ENCODE assay signal across 9 cellular contexts in genomic region chr17:50863221-50863843, GRCh38. TPM values are rescaled to one million over a fixed set of nuclear protein-coding genes. Genes with fewer than 3 reads are reported as not detected.
DNase-seq lines count a peak whose midpoint lies in the region; ATAC-seq and TF ChIP-seq lines count a peak whose summit lies in the region.
"Had no signal": no experiment of that assay in that cellular context is flagged by ENCODE, and none has a peak within 500 bp of the region (broad histone marks: within the 10 kb centered on the region; RNA-seq: fewer than 3 reads in every experiment).

No MANE protein-coding gene starts in this region.

- DNase-seq in HCEC 1CT (peak; percentile 30), esophagus muscularis mucosa (ENCODE audit: extremely low spot score) (peak; percentile 90), DMS153 (lab: John Stamatoyannopoulos, UW) (no peak)

- no peaks in the 10 kb centered on the region for H3F3A ChIP-seq in neural cell (ENCODE audit: insufficient read depth, low read length, poor library complexity, severe bottlenecking)

- TF ChIP-seq RAD21 in neural cell (conservative IDR thresholded peaks at IDR 0.05): peak; percentile 30

- H3K27me3 ChIP-seq in BLaER1 treated with 17β-estradiol and CSF1 and Interleukin-3, amounts not matched to agents 10 nM and 100 nM: no peaks in the 10 kb centered on the region
- H3K27me3 ChIP-seq in esophagus muscularis mucosa: no peaks in the 10 kb centered on the region
- no peaks in the 10 kb centered on the region for H3K27me3 ChIP-seq in neural cell (ENCODE audit: insufficient read depth, low read depth, low read length)

- peaks cover 16 to 30% (median 26%) of the 10 kb centered on the region in 10 experiments for H3K4me1 ChIP-seq in BLaER1 treated with 17β-estradiol and CSF1 and Interleukin-3, amounts not matched to agents 10 nM and 100 nM
- H3K4me1 ChIP-seq in esophagus muscularis mucosa: peaks cover 10 to 57% (median 46%) of the 10 kb centered on the region in 4 donors

- no peaks in the 10 kb centered on the region for H3K9me2 ChIP-seq in neural cell (ENCODE audit: insufficient read depth, low read length)

- no peak for TF ChIP-seq POLR2A in esophagus muscularis mucosa (IDR thresholded peaks at IDR 0.05; ENCODE audit: low read depth)

- intact Hi-C loops in esophagus muscularis mucosa (cut with DNase I): loop anchor here (10.0 kb wide), 1 partner anchor 261 kb away; the partner anchor contains the start of gene SPAG9

- H3K9me3 ChIP-seq in BLaER1 treated with 17β-estradiol and CSF1 and Interleukin-3, amounts not matched to agents 10 nM and 100 nM (replicated peaks in 1 of 11): no peaks in the 10 kb centered on the region
- H3K9me3 ChIP-seq in esophagus muscularis mucosa (no peaks in the 10 kb centered on the region), neural cell (ENCODE audit: low read length) (no peaks in the 10 kb centered on the region)

- 38% methylated on average over 10 of the region's 11 CpGs for WGBS in esophagus muscularis mucosa

- H3K4me2 ChIP-seq in BLaER1 treated with 17β-estradiol and CSF1 and Interleukin-3, amounts not matched to agents 10 nM and 100 nM: peak overlapping the region; percentile 69 to 96 (median 81)
- peak overlapping the region; percentile 47 for H3K4me2 ChIP-seq in neural cell (ENCODE audit: low read length)

- H3K4me3 ChIP-seq in BLaER1 treated with 17β-estradiol and CSF1 and Interleukin-3, amounts not matched to agents 10 nM and 100 nM: peak overlapping the region in 8 of 10 experiments; percentile 91 to 100 (median 94); a peak in 10 of 20 replicates
- peak overlapping the region; percentile 82 to 99 (median 98) for H3K4me3 ChIP-seq in esophagus muscularis mucosa
- H3K4me3 ChIP-seq in neural cell (ENCODE audit: low read length): peak overlapping the region; percentile 70
- H3K4me3 ChIP-seq: SK-N-MC had no signal

- no peak overlapping the region for H3K27ac ChIP-seq in BLaER1 treated with 17β-estradiol and CSF1 and Interleukin-3, amounts not matched to agents 10 nM and 100 nM
- H3K27ac ChIP-seq in VCaP (peak overlapping the region; percentile 100), esophagus muscularis mucosa (replicated peaks in 1 of 4) (peak overlapping the region; percentile 99 to 100 (median 100)), neural cell (ENCODE audit: low read length) (peak overlapping the region; percentile 96)
- H3K27ac ChIP-seq: SK-N-MC had no signal

- peaks cover 16 to 36% (median 28%) of the 10 kb centered on the region in 11 experiments; a peak in 21 of 22 replicates for H3K36me3 ChIP-seq in BLaER1 treated with 17β-estradiol and CSF1 and Interleukin-3, amounts not matched to agents 10 nM and 100 nM
- peaks cover 0 to 16% (median 9%) of the 10 kb centered on the region in 4 donors for H3K36me3 ChIP-seq in esophagus muscularis mucosa
- H3K36me3 ChIP-seq in neural cell (ENCODE audit: insufficient read depth, low read length): no peaks in the 10 kb centered on the region

- H3K79me2 ChIP-seq in neural cell (replicated peaks; ENCODE audit: insufficient read depth, low read length): peaks cover 49% of the 10 kb centered on the region

- TF ChIP-seq CTCF in VCaP (conservative IDR thresholded peaks at IDR 0.05): peak; percentile 80
- peak; percentile 59 to 72 (median 70) for TF ChIP-seq CTCF in esophagus muscularis mucosa (IDR thresholded peaks at IDR 0.05)
- peak; percentile 50 for TF ChIP-seq CTCF in neural cell (IDR thresholded peaks at IDR 0.05; ENCODE audit: poor library complexity, severe bottlenecking)

- H3K9ac ChIP-seq in BLaER1 treated with 17β-estradiol and CSF1 and Interleukin-3, amounts not matched to agents 10 nM and 100 nM: peak overlapping the region in 4 of 11 experiments; percentile 96 to 97 (median 96); a peak in 5 of 22 replicates
- peak overlapping the region; percentile 95 for H3K9ac ChIP-seq in neural cell (ENCODE audit: low read length)

- H4K20me1 ChIP-seq in BLaER1 treated with 17β-estradiol and CSF1 and Interleukin-3, amounts not matched to agents 10 nM and 100 nM: peaks cover 32 to 50% (median 39%) of the 10 kb centered on the region in 11 experiments
- no peaks in the 10 kb centered on the region for H4K20me1 ChIP-seq in neural cell (ENCODE audit: insufficient read depth)

- no peak for ATAC-seq in HG02981 (IDR thresholded peaks at IDR 0.05; ENCODE audit: unreplicated experiment)
- no peak for ATAC-seq in HG03159 (IDR thresholded peaks at IDR 0.05; ENCODE audit: unreplicated experiment)

- H2AFZ ChIP-seq in neural cell (ENCODE audit: low read depth, low read length): no peak overlapping the region

- TF ChIP-seq EP300 in esophagus muscularis mucosa (IDR thresholded peaks at IDR 0.05) (no peak), neural cell (conservative IDR thresholded peaks at IDR 0.05; ENCODE audit: poor library complexity, severe bottlenecking) (no peak)

TF ChIP-seq in neural cell, 6 proteins besides CTCF, POLR2A, EP300 and RAD21:
- TF ChIP-seq REST (IDR thresholded peaks at IDR 0.05; ENCODE audit: borderline replicate concordance) (no peak), MXI1 (conservative IDR thresholded peaks at IDR 0.05; ENCODE audit: poor library complexity, severe bottlenecking) (no peak), SMC3 (conservative IDR thresholded peaks at IDR 0.05; ENCODE audit: poor library complexity) (peak; percentile 25), EZH2 (IDR thresholded peaks at IDR 0.05; ENCODE audit: borderline replicate concordance, insufficient read depth, low read length, poor library complexity, severe bottlenecking) (no peak), POLR2AphosphoS5 (IDR thresholded peaks at IDR 0.05) (no peak)

RNA-seq across cellular contexts. Expression of gene TOB1, which starts 2.8 kb away (rescaled TPM):
- total RNA-seq in esophagus muscularis mucosa: 10 to 100 TPM; 26.7 to 34.4 (median 31.0) TPM
- 8.0 and 8.9 TPM in 2 replicates for polyA plus RNA-seq in neural cell
- 27.5 and 27.9 TPM in 2 replicates for polyA minus RNA-seq in neural cell

RNA-seq across cellular contexts. Expression of gene WFIKKN2, which starts 27.9 kb away (rescaled TPM):
- under 1 TPM; 0.42 to 0.75 (median 0.60) TPM for total RNA-seq in esophagus muscularis mucosa
- polyA plus RNA-seq in neural cell: not detected in 2 replicates
- not detected in 2 replicates for polyA minus RNA-seq in neural cell

Comparison
In these comparisons a context has a peak if more than half of its experiments do, and no peak if none do; other contexts are left out.
1. H3K27ac ChIP-seq: peak in VCaP (single experiment), esophagus muscularis mucosa (4 of 4) and neural cell (single experiment); none in BLaER1 treated with 17β-estradiol and CSF1 and Interleukin-3, amounts not matched to agents 10 nM and 100 nM (0 of 11).
2. Peak in every context shown above with its lines, with median percentiles within 50 percentile points of each other: H3K4me3 ChIP-seq and CTCF ChIP-seq.